In genomic region chr6:129662980-129663431, GRCh38 we compare ENCODE assay signal across 1 cellular context.
TF ChIP-seq lines count a peak whose summit lies in the region.

No MANE protein-coding gene starts in this region.

TF ChIP-seq in K562, 482 proteins besides CTCF, POLR2A, EP300 and RAD21 (continued from another document):
- TF ChIP-seq, protein P1, sequence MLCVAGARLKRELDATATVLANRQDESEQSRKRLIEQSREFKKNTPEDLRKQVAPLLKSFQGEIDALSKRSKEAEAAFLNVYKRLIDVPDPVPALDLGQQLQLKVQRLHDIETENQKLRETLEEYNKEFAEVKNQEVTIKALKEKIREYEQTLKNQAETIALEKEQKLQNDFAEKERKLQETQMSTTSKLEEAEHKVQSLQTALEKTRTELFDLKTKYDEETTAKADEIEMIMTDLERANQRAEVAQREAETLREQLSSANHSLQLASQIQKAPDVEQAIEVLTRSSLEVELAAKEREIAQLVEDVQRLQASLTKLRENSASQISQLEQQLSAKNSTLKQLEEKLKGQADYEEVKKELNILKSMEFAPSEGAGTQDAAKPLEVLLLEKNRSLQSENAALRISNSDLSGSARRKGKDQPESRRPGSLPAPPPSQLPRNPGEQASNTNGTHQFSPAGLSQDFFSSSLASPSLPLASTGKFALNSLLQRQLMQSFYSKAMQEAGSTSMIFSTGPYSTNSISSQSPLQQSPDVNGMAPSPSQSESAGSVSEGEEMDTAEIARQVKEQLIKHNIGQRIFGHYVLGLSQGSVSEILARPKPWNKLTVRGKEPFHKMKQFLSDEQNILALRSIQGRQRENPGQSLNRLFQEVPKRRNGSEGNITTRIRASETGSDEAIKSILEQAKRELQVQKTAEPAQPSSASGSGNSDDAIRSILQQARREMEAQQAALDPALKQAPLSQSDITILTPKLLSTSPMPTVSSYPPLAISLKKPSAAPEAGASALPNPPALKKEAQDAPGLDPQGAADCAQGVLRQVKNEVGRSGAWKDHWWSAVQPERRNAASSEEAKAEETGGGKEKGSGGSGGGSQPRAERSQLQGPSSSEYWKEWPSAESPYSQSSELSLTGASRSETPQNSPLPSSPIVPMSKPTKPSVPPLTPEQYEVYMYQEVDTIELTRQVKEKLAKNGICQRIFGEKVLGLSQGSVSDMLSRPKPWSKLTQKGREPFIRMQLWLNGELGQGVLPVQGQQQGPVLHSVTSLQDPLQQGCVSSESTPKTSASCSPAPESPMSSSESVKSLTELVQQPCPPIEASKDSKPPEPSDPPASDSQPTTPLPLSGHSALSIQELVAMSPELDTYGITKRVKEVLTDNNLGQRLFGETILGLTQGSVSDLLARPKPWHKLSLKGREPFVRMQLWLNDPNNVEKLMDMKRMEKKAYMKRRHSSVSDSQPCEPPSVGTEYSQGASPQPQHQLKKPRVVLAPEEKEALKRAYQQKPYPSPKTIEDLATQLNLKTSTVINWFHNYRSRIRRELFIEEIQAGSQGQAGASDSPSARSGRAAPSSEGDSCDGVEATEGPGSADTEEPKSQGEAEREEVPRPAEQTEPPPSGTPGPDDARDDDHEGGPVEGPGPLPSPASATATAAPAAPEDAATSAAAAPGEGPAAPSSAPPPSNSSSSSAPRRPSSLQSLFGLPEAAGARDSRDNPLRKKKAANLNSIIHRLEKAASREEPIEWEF (CRISPR knock-in tag; IDR thresholded peaks at IDR 0.05): 0 out of 2 replicates have a peak, but pooled peaks have one; percentile 64
- TF ChIP-seq MAFG (tag; conservative IDR thresholded peaks at IDR 0.05): peak; percentile 54; the same call in 1 of the 2 replicates
- TF ChIP-seq ZNF830 (CRISPR knock-in tag; IDR thresholded peaks at IDR 0.05): no peak
- peak; percentile 66; the same call in 1 of the 2 replicates for TF ChIP-seq SMARCC2 (IDR thresholded peaks at IDR 0.05; ENCODE audit: low read depth)
- peak; percentile 94 for TF ChIP-seq ARID1B (IDR thresholded peaks at IDR 0.05)
- TF ChIP-seq, protein P2, sequence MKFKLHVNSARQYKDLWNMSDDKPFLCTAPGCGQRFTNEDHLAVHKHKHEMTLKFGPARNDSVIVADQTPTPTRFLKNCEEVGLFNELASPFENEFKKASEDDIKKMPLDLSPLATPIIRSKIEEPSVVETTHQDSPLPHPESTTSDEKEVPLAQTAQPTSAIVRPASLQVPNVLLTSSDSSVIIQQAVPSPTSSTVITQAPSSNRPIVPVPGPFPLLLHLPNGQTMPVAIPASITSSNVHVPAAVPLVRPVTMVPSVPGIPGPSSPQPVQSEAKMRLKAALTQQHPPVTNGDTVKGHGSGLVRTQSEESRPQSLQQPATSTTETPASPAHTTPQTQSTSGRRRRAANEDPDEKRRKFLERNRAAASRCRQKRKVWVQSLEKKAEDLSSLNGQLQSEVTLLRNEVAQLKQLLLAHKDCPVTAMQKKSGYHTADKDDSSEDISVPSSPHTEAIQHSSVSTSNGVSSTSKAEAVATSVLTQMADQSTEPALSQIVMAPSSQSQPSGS (CRISPR knock-in tag; IDR thresholded peaks at IDR 0.05): no peak
- TF ChIP-seq BCOR (IDR thresholded peaks at IDR 0.05): peak; percentile 67
- peak; percentile 96 for TF ChIP-seq CBFA2T2 (conservative IDR thresholded peaks at IDR 0.05)
- TF ChIP-seq ZNF175 (CRISPR knock-in tag; IDR thresholded peaks at IDR 0.05; ENCODE audit: low read depth): no peak
- no peak for TF ChIP-seq ZNF644 (tag; IDR thresholded peaks at IDR 0.05; ENCODE audit: low read depth)
- TF ChIP-seq C11orf30 (IDR thresholded peaks at IDR 0.05; ENCODE audit: low read depth): peak; percentile 43; the same call in 1 of the 2 replicates
- peak; percentile 41; the same call in 1 of the 2 replicates for TF ChIP-seq CXXC5 (CRISPR knock-in tag; IDR thresholded peaks at IDR 0.05)
- no peak for TF ChIP-seq ARHGAP35 (IDR thresholded peaks at IDR 0.05; ENCODE audit: partially characterized antibody)
- TF ChIP-seq PHB2 (IDR thresholded peaks at IDR 0.05; ENCODE audit: low read depth): peak; percentile 67; the same call in 1 of the 2 replicates
- TF ChIP-seq, protein P3, sequence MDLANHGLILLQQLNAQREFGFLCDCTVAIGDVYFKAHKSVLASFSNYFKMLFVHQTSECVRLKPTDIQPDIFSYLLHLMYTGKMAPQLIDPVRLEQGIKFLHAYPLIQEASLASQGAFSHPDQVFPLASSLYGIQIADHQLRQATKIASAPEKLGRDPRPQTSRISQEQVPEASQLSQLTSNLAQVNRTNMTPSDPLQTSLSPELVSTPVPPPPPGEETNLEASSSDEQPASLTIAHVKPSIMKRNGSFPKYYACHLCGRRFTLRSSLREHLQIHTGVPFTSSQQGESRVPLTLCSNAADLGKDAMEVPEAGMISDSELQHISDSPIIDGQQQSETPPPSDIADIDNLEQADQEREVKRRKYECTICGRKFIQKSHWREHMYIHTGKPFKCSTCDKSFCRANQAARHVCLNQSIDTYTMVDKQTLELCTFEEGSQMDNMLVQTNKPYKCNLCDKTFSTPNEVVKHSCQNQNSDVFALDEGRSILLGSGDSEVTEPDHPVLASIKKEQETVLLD (IDR thresholded peaks at IDR 0.05): no peak
- TF ChIP-seq MTA2 (IDR thresholded peaks at IDR 0.05; ENCODE audit: low read depth): peak; percentile 80
- TF ChIP-seq, protein P4, sequence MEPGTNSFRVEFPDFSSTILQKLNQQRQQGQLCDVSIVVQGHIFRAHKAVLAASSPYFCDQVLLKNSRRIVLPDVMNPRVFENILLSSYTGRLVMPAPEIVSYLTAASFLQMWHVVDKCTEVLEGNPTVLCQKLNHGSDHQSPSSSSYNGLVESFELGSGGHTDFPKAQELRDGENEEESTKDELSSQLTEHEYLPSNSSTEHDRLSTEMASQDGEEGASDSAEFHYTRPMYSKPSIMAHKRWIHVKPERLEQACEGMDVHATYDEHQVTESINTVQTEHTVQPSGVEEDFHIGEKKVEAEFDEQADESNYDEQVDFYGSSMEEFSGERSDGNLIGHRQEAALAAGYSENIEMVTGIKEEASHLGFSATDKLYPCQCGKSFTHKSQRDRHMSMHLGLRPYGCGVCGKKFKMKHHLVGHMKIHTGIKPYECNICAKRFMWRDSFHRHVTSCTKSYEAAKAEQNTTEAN (CRISPR knock-in tag; IDR thresholded peaks at IDR 0.05): no peak
- peak; percentile 87 for TF ChIP-seq DACH1 (IDR thresholded peaks at IDR 0.05; ENCODE audit: partially characterized antibody)
- TF ChIP-seq POLR2AphosphoS5 (IDR thresholded peaks at IDR 0.05; ENCODE audit: control insufficient read depth, insufficient read depth, low read depth, low read length): peak; percentile 74; the same call in 1 of the 2 replicates
- TF ChIP-seq, protein P5, sequence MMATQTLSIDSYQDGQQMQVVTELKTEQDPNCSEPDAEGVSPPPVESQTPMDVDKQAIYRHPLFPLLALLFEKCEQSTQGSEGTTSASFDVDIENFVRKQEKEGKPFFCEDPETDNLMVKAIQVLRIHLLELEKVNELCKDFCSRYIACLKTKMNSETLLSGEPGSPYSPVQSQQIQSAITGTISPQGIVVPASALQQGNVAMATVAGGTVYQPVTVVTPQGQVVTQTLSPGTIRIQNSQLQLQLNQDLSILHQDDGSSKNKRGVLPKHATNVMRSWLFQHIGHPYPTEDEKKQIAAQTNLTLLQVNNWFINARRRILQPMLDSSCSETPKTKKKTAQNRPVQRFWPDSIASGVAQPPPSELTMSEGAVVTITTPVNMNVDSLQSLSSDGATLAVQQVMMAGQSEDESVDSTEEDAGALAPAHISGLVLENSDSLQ (IDR thresholded peaks at IDR 0.05): no peak
- peak; percentile 98 for TF ChIP-seq CBFA2T3 (IDR thresholded peaks at IDR 0.05)
- peak; percentile 95 for TF ChIP-seq TEAD4 (IDR thresholded peaks at IDR 0.05; ENCODE audit: low read length)
- no peak for TF ChIP-seq TEAD4 (CRISPR knock-in tag; IDR thresholded peaks at IDR 0.05; ENCODE audit: borderline replicate concordance)
- peak; percentile 18; the same call in 1 of the 2 replicates for TF ChIP-seq PHF21A (IDR thresholded peaks at IDR 0.05; ENCODE audit: borderline replicate concordance, low read depth)
- 0 out of 2 replicates have a peak, but pooled peaks have one; percentile 22 for TF ChIP-seq ATF7 (IDR thresholded peaks at IDR 0.05)
- peak; percentile 78 for TF ChIP-seq SMARCE1 (IDR thresholded peaks at IDR 0.05)
TF ChIP-seq in K562: peak in this region for 61.
